8 cellular contexts compared by ENCODE assay signal in genomic region chr9:36728651-36729520, GRCh38.
DNase-seq lines count a peak whose midpoint lies in the region; ATAC-seq and TF ChIP-seq lines count a peak whose summit lies in the region.

No MANE protein-coding gene starts in this region.

- no peaks in the 10 kb centered on the region for H3K9me3 Mint-ChIP-seq in Calu3 (ENCODE audit: low read depth, unreplicated experiment)
- no peaks in the 10 kb centered on the region for H3K9me3 Mint-ChIP-seq in memory B cell

- no peak overlapping the region for H3K9ac ChIP-seq in HCT116 (ENCODE audit: low read length)

- BruUV-seq in Calu3 (replicated peaks; lab: Mats Ljungman, UMichigan) (no TSS peak), HCT116 (replicated peaks; lab: Mats Ljungman, UMichigan) (no TSS peak)

- H4K20me1 ChIP-seq in HCT116 (ENCODE audit: insufficient read depth): no peaks in the 10 kb centered on the region

- no peak overlapping the region for H3K4me2 ChIP-seq in HCT116 (ENCODE audit: low read length)

- H3K36me3 ChIP-seq in HCT116 (ENCODE audit: control insufficient read depth in 1 of 2, insufficient read depth in 2 of 2, low read length in 2 of 2): no peaks in the 10 kb centered on the region

- H3K9me2 ChIP-seq in HCT116 (ENCODE audit: insufficient read depth): no peaks in the 10 kb centered on the region

- POLR2A ChIA-PET in HCT116 (lab: Charles Lee): no interaction called here

- DNase-seq in Calu3 (peak; percentile 62), HCT116 (ENCODE audit: low read depth, low spot score) (peak; percentile 57), NCI-H2196 treated with DMSO at 0.1 percent for 48 hours (lab: John Stamatoyannopoulos, UW; ENCODE audit: unreplicated experiment) (peak; percentile 45), dedifferentiated amniotic fluid mesenchymal stem cell (ENCODE audit: extremely low spot score) (peak; percentile 53), memory B cell (ENCODE audit: low spot score in 2 of 2) (peak; percentile 60 to 66), cerebellar nuclear complex (lab: John Stamatoyannopoulos, UW) (no peak)
- DNase-seq in activated CD4-positive, alpha-beta T cell treated with anti-CD3 and anti-CD28 coated beads for 24 hours (ENCODE audit: low read depth in 2 of 2): peak; percentile 60 to 75
- peak; percentile 10 to 33 for DNase-seq in stimulated activated CD8-positive, alpha-beta memory T cell treated with anti-CD3 and anti-CD28 coated beads, Interleukin-4, amount 100 ng/mL, for 1 hour (ENCODE audit: low read depth in 2 of 2, low spot score in 1 of 2)

- H3K4me1 ChIP-seq in HCT116 (ENCODE audit: control insufficient read depth in 1 of 2, insufficient read depth in 2 of 2, low read length in 2 of 2): no peaks in the 10 kb centered on the region

- TF ChIP-seq POLR2A in HCT116 (IDR thresholded peaks at IDR 0.05; ENCODE audit: borderline replicate concordance, extremely low read depth, insufficient read depth, insufficient read length): no peak

- intact Hi-C loops in Calu3 (cut with micrococcal nuclease; ENCODE audit: unreplicated experiment) (no loop called here), HCT116 (cut with micrococcal nuclease) (loop anchor here (1.0 kb wide), 3 partner anchors 96 to 322 kb away; no protein-coding TSS in a partner anchor)

- H3K27ac Mint-ChIP-seq in Calu3 (ENCODE audit: unreplicated experiment) (no peak overlapping the region), memory B cell (peak overlapping the region; percentile 26)

- H3K4me1 Mint-ChIP-seq in Calu3 (ENCODE audit: low read depth, unreplicated experiment) (no peaks in the 10 kb centered on the region), memory B cell (peaks cover 7% of the 10 kb centered on the region)

- CTCF ChIA-PET in Calu3 (lab: Charles Lee) (interaction anchor here (0.9 to 1.1 kb wide), 2 partner anchors 96 to 322 kb away, joined by 3 to 4 read pairs; no protein-coding TSS in a partner anchor), HCT116 (lab: Charles Lee) (interaction anchor here (0.6 to 2.1 kb wide), 21 partner anchors 10 to 539 kb away, joined by 3 to 39 read pairs (median 3); no protein-coding TSS in a partner anchor)

- H3K36me3 Mint-ChIP-seq in Calu3 (ENCODE audit: insufficient read depth, unreplicated experiment): no peaks in the 10 kb centered on the region
- no peaks in the 10 kb centered on the region for H3K36me3 Mint-ChIP-seq in memory B cell

- RAD21 ChIA-PET in HCT116 (lab: Charles Lee; ENCODE audit: low non-redundant PET in 1 of 2, low total read pairs in 2 of 2, uncharacterized antibody in 2 of 2, unreplicated experiment in 2 of 2): interaction anchor here (1.0 to 1.3 kb wide), 2 partner anchors 322 kb away, joined by 7 to 12 read pairs; no protein-coding TSS in a partner anchor

- TF ChIP-seq CTCF in Calu3 (IDR thresholded peaks at IDR 0.05; ENCODE audit: unreplicated experiment) (peak; percentile 34), HCT116 (IDR thresholded peaks at IDR 0.05 in 2 of 3, conservative IDR thresholded peaks at IDR 0.05 in 1 of 3; ENCODE audit: borderline replicate concordance in 1 of 3, insufficient read depth in 1 of 3, low read depth in 2 of 3, low read length in 2 of 3) (peak; percentile 83 to 93 (median 91))

- H2AFZ ChIP-seq in HCT116 (ENCODE audit: low read depth, low read length, poor library complexity, severe bottlenecking): no peak overlapping the region

- H3K27me3 Mint-ChIP-seq in Calu3 (ENCODE audit: unreplicated experiment) (no peaks in the 10 kb centered on the region), memory B cell (no peaks in the 10 kb centered on the region)

- no peaks in the 10 kb centered on the region for H3K9me3 ChIP-seq in HCT116 (ENCODE audit: control insufficient read depth in 1 of 2, insufficient read depth in 1 of 2, low read depth in 1 of 2, low read length in 2 of 2)

- ATAC-seq in HCT116 (peak; percentile 96), memory B cell (ENCODE audit: low read depth) (peak; percentile 52)

- no peak overlapping the region for H3K4me3 ChIP-seq in HCT116 (replicated peaks in 1 of 2; ENCODE audit: low read depth in 1 of 2, low read length in 2 of 2)

- H3K27me3 ChIP-seq in HCT116 (ENCODE audit: insufficient read depth, low read length): no peaks in the 10 kb centered on the region

- peak; percentile 91 for TF ChIP-seq RAD21 in HCT116 (IDR thresholded peaks at IDR 0.05; ENCODE audit: low read depth)

- H3K27ac ChIP-seq in HCT116 (ENCODE audit: low read depth, low read length): no peak overlapping the region

- H3K79me2 ChIP-seq in HCT116 (ENCODE audit: insufficient read depth, low read length): no peaks in the 10 kb centered on the region

- H3K4me3 Mint-ChIP-seq in Calu3 (ENCODE audit: low read depth, unreplicated experiment) (no peak overlapping the region), memory B cell (no peak overlapping the region)

TF ChIP-seq in HCT116, 20 proteins besides CTCF, POLR2A, EP300 and RAD21:
- TF ChIP-seq EZH2 (IDR thresholded peaks at IDR 0.05) (no peak), CEBPB (IDR thresholded peaks at IDR 0.05; ENCODE audit: low read depth) (no peak), REST (IDR thresholded peaks at IDR 0.05; ENCODE audit: low read depth) (no peak), JUND (IDR thresholded peaks at IDR 0.05) (no peak), EZH2phosphoT487 (IDR thresholded peaks at IDR 0.05; ENCODE audit: borderline replicate concordance) (no peak), YY1 (IDR thresholded peaks at IDR 0.05; ENCODE audit: extremely low read depth, insufficient replicate concordance, low read depth, low read length) (no peak), POLR2AphosphoS5 (IDR thresholded peaks at IDR 0.05; ENCODE audit: low read depth, low read length) (no peak), CBX3 (IDR thresholded peaks at IDR 0.05; ENCODE audit: low read depth) (no peak), SRF (IDR thresholded peaks at IDR 0.05; ENCODE audit: low read depth) (no peak)

Comparison
In these comparisons a context has a peak if more than half of its experiments do, and no peak if none do; other contexts are left out.
1. DNase-seq: peak in Calu3 (single experiment), HCT116 (single experiment), NCI-H2196 treated with DMSO at 0.1 percent for 48 hours (single experiment), activated CD4-positive, alpha-beta T cell treated with anti-CD3 and anti-CD28 coated beads for 24 hours (2 of 2), dedifferentiated amniotic fluid mesenchymal stem cell (single experiment), memory B cell (2 of 2) and stimulated activated CD8-positive, alpha-beta memory T cell treated with anti-CD3 and anti-CD28 coated beads, Interleukin-4, amount 100 ng/mL, for 1 hour (2 of 2); none in cerebellar nuclear complex (0 of 2).